ENCODE assay signal across 1 cellular context in genomic region chr6:116156405-116157326, GRCh38.
A peak's percentile ranks its signal among the peaks of the same experiment; 100 is the strongest.
TF ChIP-seq lines count a peak whose summit lies in the region.

No MANE protein-coding gene starts in this region.

TF ChIP-seq in K562, 482 proteins besides CTCF, POLR2A, EP300 and RAD21 (continued from another document and continues in another):
- TF ChIP-seq ZBTB49 (CRISPR knock-in tag; IDR thresholded peaks at IDR 0.05; ENCODE audit: borderline replicate concordance) (no peak), FOS (IDR thresholded peaks at IDR 0.05; ENCODE audit: extremely low read depth, insufficient read length) (no peak), KDM1A (IDR thresholded peaks at IDR 0.05) (no peak), PHB (CRISPR knock-in tag; IDR thresholded peaks at IDR 0.05) (no peak), ETV6 (IDR thresholded peaks at IDR 0.05; ENCODE audit: borderline replicate concordance in 1 of 2, low read depth in 2 of 2, low read length in 1 of 2) (no peak), ETV6 (CRISPR knock-in tag; IDR thresholded peaks at IDR 0.05; ENCODE audit: borderline replicate concordance) (no peak), USF2 (CRISPR knock-in tag; IDR thresholded peaks at IDR 0.05) (no peak), LCOR (CRISPR knock-in tag; IDR thresholded peaks at IDR 0.05) (no peak), SNRNP70 (optimal IDR thresholded peaks at IDR 0.05; ENCODE audit: low read depth, low read length) (no peak), ZNF316 (IDR thresholded peaks at IDR 0.05) (peak; percentile 94), MAZ (CRISPR knock-in tag; conservative IDR thresholded peaks at IDR 0.05 in 1 of 2, IDR thresholded peaks at IDR 0.05 in 1 of 2) (no peak; a peak in 1 of 4 replicates), ZNF318 (IDR thresholded peaks at IDR 0.05; ENCODE audit: borderline replicate concordance in 1 of 2, low read depth in 1 of 2) (no peak), HLTF (IDR thresholded peaks at IDR 0.05) (no peak), FOXP4 (CRISPR knock-in tag; IDR thresholded peaks at IDR 0.05; ENCODE audit: borderline replicate concordance) (no peak), TCF7L2 (IDR thresholded peaks at IDR 0.05; ENCODE audit: low read depth, low read length) (no peak), ZNF449 (CRISPR knock-in tag; IDR thresholded peaks at IDR 0.05) (no peak), RBM14 (IDR thresholded peaks at IDR 0.05; ENCODE audit: borderline replicate concordance, insufficient read depth, low read depth, low read length) (no peak), CBFA2T3 (IDR thresholded peaks at IDR 0.05) (peak; percentile 81), RBM17 (IDR thresholded peaks at IDR 0.05; ENCODE audit: borderline replicate concordance, low read depth, low read length) (no peak), ZNF212 (CRISPR knock-in tag; IDR thresholded peaks at IDR 0.05) (no peak), TCF7 (IDR thresholded peaks at IDR 0.05; ENCODE audit: borderline replicate concordance) (no peak), TFAM (CRISPR knock-in tag; conservative IDR thresholded peaks at IDR 0.05) (no peak), ZBTB11 (CRISPR knock-in tag; IDR thresholded peaks at IDR 0.05) (no peak), ZNF75A (CRISPR knock-in tag; IDR thresholded peaks at IDR 0.05) (no peak), CREB3L1 (IDR thresholded peaks at IDR 0.05; ENCODE audit: borderline replicate concordance, low read depth) (no peak), RBM34 (IDR thresholded peaks at IDR 0.05; ENCODE audit: borderline replicate concordance, insufficient read depth, low read length) (no peak), TAF1 (IDR thresholded peaks at IDR 0.05; ENCODE audit: control insufficient read depth, extremely low read depth, insufficient read depth, low read length, severe bottlenecking) (no peak), ARID1B (IDR thresholded peaks at IDR 0.05) (peak; percentile 91), BRD9 (IDR thresholded peaks at IDR 0.05; ENCODE audit: low read depth, partially characterized antibody) (peak; percentile 63), KAT2B (IDR thresholded peaks at IDR 0.05; ENCODE audit: low read depth, low read length) (no peak), ZNF398 (CRISPR knock-in tag; IDR thresholded peaks at IDR 0.05) (no peak), BDP1 (IDR thresholded peaks at IDR 0.05; ENCODE audit: insufficient read depth, insufficient read length) (no peak), U2AF2 (optimal IDR thresholded peaks at IDR 0.05; ENCODE audit: low read depth, low read length) (no peak), ZNF699 (CRISPR knock-in tag; IDR thresholded peaks at IDR 0.05; ENCODE audit: insufficient replicate concordance) (no peak), ZNF586 (CRISPR knock-in tag; conservative IDR thresholded peaks at IDR 0.05) (no peak), ZNF24 (IDR thresholded peaks at IDR 0.05) (no peak), CCNT2 (IDR thresholded peaks at IDR 0.05; ENCODE audit: borderline replicate concordance, extremely low read depth, insufficient read length, low read depth, low read length) (no peak), THRAP3 (IDR thresholded peaks at IDR 0.05; ENCODE audit: borderline replicate concordance) (no peak), MEF2A (IDR thresholded peaks at IDR 0.05; ENCODE audit: control insufficient read depth, low read depth, low read length) (no peak), NCOA1 (IDR thresholded peaks at IDR 0.05; ENCODE audit: low read depth) (peak; percentile 42; the same call in 1 of the 2 replicates), MAFF (IDR thresholded peaks at IDR 0.05; ENCODE audit: low read length) (peak; percentile 77; the same call in 1 of the 2 replicates)
